In the genomic region with DNA sequence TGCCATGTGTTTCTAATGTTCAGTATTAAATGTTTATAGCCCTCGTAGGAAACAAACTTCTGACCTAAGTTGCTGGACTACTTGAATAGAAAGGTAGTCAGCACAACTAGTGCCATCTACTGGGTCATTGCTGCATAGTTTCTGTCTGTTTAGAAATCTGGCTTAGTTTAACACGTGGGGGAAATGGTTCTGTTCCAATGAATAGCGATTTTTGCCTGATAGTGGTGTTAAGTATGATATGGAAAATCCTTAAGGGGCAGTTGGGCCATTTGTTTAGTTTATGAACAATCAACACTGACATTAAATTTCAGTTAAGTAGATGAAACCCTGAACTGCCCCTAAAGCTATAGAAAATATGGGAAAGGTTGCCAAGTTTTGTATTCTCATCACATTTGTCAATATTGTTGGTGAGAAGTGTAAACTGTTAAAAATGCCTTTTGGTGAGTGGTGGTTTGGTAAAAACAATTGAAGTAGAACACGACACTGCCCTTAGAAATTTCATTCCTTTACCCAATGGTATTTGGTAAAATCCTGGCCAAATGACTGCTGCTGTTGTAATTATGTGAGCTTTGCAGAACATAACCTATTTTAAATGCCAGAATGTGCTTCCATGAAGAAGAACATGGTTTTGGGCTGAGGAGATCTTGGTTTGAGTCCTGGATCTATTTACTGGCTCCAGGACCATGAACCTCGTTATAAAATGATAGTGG, we compare ENCODE assay signal across 1 cellular context.
TF ChIP-seq lines count a peak whose summit lies in the region.

No MANE protein-coding gene starts in this region.

TF ChIP-seq in HepG2, 621 proteins besides CTCF, POLR2A, EP300 and RAD21 (continued from another document and continues in another):
- TF ChIP-seq, protein P1, sequence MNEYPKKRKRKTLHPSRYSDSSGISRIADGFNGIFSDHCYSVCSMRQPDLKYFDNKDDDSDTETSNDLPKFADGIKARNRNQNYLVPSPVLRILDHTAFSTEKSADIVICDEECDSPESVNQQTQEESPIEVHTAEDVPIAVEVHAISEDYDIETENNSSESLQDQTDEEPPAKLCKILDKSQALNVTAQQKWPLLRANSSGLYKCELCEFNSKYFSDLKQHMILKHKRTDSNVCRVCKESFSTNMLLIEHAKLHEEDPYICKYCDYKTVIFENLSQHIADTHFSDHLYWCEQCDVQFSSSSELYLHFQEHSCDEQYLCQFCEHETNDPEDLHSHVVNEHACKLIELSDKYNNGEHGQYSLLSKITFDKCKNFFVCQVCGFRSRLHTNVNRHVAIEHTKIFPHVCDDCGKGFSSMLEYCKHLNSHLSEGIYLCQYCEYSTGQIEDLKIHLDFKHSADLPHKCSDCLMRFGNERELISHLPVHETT (CRISPR knock-in tag; conservative IDR thresholded peaks at IDR 0.05), result 0 out of 2 replicates have a peak, but pooled peaks have one; percentile 37
- no peak for TF ChIP-seq ATRX (CRISPR knock-in tag; IDR thresholded peaks at IDR 0.05; ENCODE audit: borderline replicate concordance)
- TF ChIP-seq SP4 (CRISPR knock-in tag; IDR thresholded peaks at IDR 0.05), result no peak
- TF ChIP-seq, protein P2, sequence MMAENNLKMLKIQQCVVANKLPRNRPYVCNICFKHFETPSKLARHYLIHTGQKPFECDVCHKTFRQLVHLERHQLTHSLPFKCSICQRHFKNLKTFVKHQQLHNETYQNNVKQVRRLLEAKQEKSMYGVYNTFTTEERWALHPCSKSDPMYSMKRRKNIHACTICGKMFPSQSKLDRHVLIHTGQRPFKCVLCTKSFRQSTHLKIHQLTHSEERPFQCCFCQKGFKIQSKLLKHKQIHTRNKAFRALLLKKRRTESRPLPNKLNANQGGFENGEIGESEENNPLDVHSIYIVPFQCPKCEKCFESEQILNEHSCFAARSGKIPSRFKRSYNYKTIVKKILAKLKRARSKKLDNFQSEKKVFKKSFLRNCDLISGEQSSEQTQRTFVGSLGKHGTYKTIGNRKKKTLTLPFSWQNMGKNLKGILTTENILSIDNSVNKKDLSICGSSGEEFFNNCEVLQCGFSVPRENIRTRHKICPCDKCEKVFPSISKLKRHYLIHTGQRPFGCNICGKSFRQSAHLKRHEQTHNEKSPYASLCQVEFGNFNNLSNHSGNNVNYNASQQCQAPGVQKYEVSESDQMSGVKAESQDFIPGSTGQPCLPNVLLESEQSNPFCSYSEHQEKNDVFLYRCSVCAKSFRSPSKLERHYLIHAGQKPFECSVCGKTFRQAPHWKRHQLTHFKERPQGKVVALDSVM (CRISPR knock-in tag; IDR thresholded peaks at IDR 0.05), result no peak
- TF ChIP-seq ZNF468 (CRISPR knock-in tag; IDR thresholded peaks at IDR 0.05), result no peak
- TF ChIP-seq, protein P3, sequence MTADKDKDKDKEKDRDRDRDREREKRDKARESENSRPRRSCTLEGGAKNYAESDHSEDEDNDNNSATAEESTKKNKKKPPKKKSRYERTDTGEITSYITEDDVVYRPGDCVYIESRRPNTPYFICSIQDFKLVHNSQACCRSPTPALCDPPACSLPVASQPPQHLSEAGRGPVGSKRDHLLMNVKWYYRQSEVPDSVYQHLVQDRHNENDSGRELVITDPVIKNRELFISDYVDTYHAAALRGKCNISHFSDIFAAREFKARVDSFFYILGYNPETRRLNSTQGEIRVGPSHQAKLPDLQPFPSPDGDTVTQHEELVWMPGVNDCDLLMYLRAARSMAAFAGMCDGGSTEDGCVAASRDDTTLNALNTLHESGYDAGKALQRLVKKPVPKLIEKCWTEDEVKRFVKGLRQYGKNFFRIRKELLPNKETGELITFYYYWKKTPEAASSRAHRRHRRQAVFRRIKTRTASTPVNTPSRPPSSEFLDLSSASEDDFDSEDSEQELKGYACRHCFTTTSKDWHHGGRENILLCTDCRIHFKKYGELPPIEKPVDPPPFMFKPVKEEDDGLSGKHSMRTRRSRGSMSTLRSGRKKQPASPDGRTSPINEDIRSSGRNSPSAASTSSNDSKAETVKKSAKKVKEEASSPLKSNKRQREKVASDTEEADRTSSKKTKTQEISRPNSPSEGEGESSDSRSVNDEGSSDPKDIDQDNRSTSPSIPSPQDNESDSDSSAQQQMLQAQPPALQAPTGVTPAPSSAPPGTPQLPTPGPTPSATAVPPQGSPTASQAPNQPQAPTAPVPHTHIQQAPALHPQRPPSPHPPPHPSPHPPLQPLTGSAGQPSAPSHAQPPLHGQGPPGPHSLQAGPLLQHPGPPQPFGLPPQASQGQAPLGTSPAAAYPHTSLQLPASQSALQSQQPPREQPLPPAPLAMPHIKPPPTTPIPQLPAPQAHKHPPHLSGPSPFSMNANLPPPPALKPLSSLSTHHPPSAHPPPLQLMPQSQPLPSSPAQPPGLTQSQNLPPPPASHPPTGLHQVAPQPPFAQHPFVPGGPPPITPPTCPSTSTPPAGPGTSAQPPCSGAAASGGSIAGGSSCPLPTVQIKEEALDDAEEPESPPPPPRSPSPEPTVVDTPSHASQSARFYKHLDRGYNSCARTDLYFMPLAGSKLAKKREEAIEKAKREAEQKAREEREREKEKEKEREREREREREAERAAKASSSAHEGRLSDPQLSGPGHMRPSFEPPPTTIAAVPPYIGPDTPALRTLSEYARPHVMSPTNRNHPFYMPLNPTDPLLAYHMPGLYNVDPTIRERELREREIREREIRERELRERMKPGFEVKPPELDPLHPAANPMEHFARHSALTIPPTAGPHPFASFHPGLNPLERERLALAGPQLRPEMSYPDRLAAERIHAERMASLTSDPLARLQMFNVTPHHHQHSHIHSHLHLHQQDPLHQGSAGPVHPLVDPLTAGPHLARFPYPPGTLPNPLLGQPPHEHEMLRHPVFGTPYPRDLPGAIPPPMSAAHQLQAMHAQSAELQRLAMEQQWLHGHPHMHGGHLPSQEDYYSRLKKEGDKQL (CRISPR knock-in tag; IDR thresholded peaks at IDR 0.05; ENCODE audit: low read depth), result 0 out of 2 replicates have a peak, but pooled peaks have one; percentile 24
- TF ChIP-seq TEAD3 (CRISPR knock-in tag; optimal IDR thresholded peaks at IDR 0.05; ENCODE audit: borderline replicate concordance), result peak; percentile 65
- TF ChIP-seq ZNF34 (CRISPR knock-in tag; IDR thresholded peaks at IDR 0.05; ENCODE audit: borderline replicate concordance), result no peak
- no peak for TF ChIP-seq ZBTB21 (CRISPR knock-in tag; IDR thresholded peaks at IDR 0.05)
- no peak for TF ChIP-seq SIX4 (CRISPR knock-in tag; IDR thresholded peaks at IDR 0.05)
- TF ChIP-seq, protein P4, sequence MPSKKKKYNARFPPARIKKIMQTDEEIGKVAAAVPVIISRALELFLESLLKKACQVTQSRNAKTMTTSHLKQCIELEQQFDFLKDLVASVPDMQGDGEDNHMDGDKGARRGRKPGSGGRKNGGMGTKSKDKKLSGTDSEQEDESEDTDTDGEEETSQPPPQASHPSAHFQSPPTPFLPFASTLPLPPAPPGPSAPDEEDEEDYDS (CRISPR knock-in tag; IDR thresholded peaks at IDR 0.05), result peak; percentile 33; the same call in 1 of the 2 replicates
- TF ChIP-seq, protein P5, sequence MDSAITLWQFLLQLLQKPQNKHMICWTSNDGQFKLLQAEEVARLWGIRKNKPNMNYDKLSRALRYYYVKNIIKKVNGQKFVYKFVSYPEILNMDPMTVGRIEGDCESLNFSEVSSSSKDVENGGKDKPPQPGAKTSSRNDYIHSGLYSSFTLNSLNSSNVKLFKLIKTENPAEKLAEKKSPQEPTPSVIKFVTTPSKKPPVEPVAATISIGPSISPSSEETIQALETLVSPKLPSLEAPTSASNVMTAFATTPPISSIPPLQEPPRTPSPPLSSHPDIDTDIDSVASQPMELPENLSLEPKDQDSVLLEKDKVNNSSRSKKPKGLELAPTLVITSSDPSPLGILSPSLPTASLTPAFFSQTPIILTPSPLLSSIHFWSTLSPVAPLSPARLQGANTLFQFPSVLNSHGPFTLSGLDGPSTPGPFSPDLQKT (CRISPR knock-in tag; IDR thresholded peaks at IDR 0.05; ENCODE audit: borderline replicate concordance), result no peak
- TF ChIP-seq KLF12 (CRISPR knock-in tag; IDR thresholded peaks at IDR 0.05; ENCODE audit: borderline replicate concordance), result no peak
- TF ChIP-seq CHD2 (IDR thresholded peaks at IDR 0.05; ENCODE audit: low read depth, low read length), result no peak
- TF ChIP-seq RFXAP (CRISPR knock-in tag; IDR thresholded peaks at IDR 0.05; ENCODE audit: borderline replicate concordance), result no peak
- TF ChIP-seq CREM (IDR thresholded peaks at IDR 0.05), result no peak
- no peak for TF ChIP-seq CREM (CRISPR knock-in tag; IDR thresholded peaks at IDR 0.05)
- TF ChIP-seq ZFY (CRISPR knock-in tag; IDR thresholded peaks at IDR 0.05), result no peak
- no peak for TF ChIP-seq FOXA1 (IDR thresholded peaks at IDR 0.05)
- no peak for TF ChIP-seq FOXA1 (CRISPR knock-in tag; IDR thresholded peaks at IDR 0.05)
- no peak for TF ChIP-seq ZNF674 (CRISPR knock-in tag; IDR thresholded peaks at IDR 0.05; ENCODE audit: low read depth)
- TF ChIP-seq ZNF10 (CRISPR knock-in tag; IDR thresholded peaks at IDR 0.05; ENCODE audit: borderline replicate concordance, low read depth), result no peak
- no peak for TF ChIP-seq HMGA1 (CRISPR knock-in tag; conservative IDR thresholded peaks at IDR 0.05)
- TF ChIP-seq RFXANK (CRISPR knock-in tag; IDR thresholded peaks at IDR 0.05), result no peak
- TF ChIP-seq, protein P6, sequence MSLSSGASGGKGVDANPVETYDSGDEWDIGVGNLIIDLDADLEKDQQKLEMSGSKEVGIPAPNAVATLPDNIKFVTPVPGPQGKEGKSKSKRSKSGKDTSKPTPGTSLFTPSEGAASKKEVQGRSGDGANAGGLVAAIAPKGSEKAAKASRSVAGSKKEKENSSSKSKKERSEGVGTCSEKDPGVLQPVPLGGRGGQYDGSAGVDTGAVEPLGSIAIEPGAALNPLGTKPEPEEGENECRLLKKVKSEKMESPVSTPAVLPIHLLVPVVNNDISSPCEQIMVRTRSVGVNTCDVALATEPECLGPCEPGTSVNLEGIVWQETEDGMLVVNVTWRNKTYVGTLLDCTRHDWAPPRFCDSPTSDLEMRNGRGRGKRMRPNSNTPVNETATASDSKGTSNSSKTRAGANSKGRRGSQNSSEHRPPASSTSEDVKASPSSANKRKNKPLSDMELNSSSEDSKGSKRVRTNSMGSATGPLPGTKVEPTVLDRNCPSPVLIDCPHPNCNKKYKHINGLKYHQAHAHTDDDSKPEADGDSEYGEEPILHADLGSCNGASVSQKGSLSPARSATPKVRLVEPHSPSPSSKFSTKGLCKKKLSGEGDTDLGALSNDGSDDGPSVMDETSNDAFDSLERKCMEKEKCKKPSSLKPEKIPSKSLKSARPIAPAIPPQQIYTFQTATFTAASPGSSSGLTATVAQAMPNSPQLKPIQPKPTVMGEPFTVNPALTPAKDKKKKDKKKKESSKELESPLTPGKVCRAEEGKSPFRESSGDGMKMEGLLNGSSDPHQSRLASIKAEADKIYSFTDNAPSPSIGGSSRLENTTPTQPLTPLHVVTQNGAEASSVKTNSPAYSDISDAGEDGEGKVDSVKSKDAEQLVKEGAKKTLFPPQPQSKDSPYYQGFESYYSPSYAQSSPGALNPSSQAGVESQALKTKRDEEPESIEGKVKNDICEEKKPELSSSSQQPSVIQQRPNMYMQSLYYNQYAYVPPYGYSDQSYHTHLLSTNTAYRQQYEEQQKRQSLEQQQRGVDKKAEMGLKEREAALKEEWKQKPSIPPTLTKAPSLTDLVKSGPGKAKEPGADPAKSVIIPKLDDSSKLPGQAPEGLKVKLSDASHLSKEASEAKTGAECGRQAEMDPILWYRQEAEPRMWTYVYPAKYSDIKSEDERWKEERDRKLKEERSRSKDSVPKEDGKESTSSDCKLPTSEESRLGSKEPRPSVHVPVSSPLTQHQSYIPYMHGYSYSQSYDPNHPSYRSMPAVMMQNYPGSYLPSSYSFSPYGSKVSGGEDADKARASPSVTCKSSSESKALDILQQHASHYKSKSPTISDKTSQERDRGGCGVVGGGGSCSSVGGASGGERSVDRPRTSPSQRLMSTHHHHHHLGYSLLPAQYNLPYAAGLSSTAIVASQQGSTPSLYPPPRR (CRISPR knock-in tag; IDR thresholded peaks at IDR 0.05; ENCODE audit: borderline replicate concordance), result no peak
- no peak for TF ChIP-seq NFRKB (IDR thresholded peaks at IDR 0.05)
- TF ChIP-seq, protein P7, sequence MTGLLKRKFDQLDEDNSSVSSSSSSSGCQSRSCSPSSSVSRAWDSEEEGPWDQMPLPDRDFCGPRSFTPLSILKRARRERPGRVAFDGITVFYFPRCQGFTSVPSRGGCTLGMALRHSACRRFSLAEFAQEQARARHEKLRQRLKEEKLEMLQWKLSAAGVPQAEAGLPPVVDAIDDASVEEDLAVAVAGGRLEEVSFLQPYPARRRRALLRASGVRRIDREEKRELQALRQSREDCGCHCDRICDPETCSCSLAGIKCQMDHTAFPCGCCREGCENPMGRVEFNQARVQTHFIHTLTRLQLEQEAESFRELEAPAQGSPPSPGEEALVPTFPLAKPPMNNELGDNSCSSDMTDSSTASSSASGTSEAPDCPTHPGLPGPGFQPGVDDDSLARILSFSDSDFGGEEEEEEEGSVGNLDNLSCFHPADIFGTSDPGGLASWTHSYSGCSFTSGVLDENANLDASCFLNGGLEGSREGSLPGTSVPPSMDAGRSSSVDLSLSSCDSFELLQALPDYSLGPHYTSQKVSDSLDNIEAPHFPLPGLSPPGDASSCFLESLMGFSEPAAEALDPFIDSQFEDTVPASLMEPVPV (CRISPR knock-in tag; IDR thresholded peaks at IDR 0.05), result no peak
- TF ChIP-seq, protein P8, sequence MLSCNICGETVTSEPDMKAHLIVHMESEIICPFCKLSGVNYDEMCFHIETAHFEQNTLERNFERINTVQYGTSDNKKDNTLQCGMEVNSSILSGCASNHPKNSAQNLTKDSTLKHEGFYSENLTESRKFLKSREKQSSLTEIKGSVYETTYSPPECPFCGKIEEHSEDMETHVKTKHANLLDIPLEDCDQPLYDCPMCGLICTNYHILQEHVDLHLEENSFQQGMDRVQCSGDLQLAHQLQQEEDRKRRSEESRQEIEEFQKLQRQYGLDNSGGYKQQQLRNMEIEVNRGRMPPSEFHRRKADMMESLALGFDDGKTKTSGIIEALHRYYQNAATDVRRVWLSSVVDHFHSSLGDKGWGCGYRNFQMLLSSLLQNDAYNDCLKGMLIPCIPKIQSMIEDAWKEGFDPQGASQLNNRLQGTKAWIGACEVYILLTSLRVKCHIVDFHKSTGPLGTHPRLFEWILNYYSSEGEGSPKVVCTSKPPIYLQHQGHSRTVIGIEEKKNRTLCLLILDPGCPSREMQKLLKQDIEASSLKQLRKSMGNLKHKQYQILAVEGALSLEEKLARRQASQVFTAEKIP (CRISPR knock-in tag; IDR thresholded peaks at IDR 0.05; ENCODE audit: borderline replicate concordance), result no peak
- TF ChIP-seq ZNF589 (CRISPR knock-in tag; conservative IDR thresholded peaks at IDR 0.05), result no peak
- no peak for TF ChIP-seq ZNF33B (CRISPR knock-in tag; IDR thresholded peaks at IDR 0.05)
- TF ChIP-seq, protein P9, sequence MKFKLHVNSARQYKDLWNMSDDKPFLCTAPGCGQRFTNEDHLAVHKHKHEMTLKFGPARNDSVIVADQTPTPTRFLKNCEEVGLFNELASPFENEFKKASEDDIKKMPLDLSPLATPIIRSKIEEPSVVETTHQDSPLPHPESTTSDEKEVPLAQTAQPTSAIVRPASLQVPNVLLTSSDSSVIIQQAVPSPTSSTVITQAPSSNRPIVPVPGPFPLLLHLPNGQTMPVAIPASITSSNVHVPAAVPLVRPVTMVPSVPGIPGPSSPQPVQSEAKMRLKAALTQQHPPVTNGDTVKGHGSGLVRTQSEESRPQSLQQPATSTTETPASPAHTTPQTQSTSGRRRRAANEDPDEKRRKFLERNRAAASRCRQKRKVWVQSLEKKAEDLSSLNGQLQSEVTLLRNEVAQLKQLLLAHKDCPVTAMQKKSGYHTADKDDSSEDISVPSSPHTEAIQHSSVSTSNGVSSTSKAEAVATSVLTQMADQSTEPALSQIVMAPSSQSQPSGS (CRISPR knock-in tag; IDR thresholded peaks at IDR 0.05), result no peak
- TF ChIP-seq CEBPG (CRISPR knock-in tag; IDR thresholded peaks at IDR 0.05), result peak; percentile 58
- TF ChIP-seq HDAC2 (CRISPR knock-in tag; IDR thresholded peaks at IDR 0.05), result no peak
- TF ChIP-seq, protein P10, sequence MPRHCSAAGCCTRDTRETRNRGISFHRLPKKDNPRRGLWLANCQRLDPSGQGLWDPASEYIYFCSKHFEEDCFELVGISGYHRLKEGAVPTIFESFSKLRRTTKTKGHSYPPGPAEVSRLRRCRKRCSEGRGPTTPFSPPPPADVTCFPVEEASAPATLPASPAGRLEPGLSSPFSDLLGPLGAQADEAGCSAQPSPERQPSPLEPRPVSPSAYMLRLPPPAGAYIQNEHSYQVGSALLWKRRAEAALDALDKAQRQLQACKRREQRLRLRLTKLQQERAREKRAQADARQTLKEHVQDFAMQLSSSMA (CRISPR knock-in tag; IDR thresholded peaks at IDR 0.05), result no peak
